ENCODE assay signal across 8 cellular contexts in the genomic region with DNA sequence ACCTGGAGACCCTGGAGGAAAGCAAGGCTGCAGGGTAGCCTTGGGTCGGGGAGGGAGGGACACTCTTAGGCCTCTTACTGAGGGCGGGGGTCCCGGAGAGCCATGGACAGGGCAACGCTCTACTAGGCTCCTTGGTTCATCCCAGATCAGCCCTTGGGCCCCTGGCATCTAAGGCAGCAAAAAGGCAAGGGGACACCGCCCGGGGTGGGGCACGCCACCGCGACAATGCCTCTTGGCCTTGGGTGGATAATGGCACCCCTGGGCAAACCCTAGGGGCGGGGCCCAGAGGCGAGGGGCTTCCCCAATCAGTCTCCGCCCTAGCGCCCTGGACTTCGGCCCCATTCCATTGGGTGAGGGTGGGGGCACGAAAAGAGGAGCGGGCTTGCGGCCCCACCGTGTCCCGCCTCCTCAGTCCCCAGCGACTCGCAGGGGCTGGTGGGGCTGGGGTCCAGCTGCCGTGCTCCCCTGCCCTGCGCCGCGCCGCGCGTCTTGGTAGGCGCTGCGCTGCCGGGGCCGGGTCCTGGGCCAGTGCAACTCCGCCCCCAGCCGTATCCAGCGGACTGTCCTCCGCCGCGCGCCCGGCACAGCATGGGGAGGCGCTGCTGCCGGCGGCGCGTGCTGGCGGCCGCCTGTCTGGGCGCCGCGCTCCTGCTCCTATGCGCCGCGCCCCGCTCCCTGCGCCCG. TPM values are rescaled to one million over a fixed set of nuclear protein-coding genes. Genes with fewer than 3 reads are reported as not detected.
DNase-seq lines count a peak whose midpoint lies in the region; ATAC-seq lines count a peak whose summit lies in the region.

A gene with protein sequence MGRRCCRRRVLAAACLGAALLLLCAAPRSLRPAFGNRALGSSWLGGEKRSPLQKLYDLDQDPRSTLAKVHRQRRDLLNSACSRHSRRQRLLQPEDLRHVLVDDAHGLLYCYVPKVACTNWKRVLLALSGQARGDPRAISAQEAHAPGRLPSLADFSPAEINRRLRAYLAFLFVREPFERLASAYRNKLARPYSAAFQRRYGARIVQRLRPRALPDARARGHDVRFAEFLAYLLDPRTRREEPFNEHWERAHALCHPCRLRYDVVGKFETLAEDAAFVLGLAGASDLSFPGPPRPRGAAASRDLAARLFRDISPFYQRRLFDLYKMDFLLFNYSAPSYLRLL (plus strand): TSS at position 411 of the 684 bp plus-strand sequence. CDS start 178 bp downstream, at position 589.

- intact Hi-C loops in sciatic nerve (cut with DNase I), result loop anchor here (5.0 kb wide), 1 partner anchor 933 kb away; no protein-coding TSS in a partner anchor

- peaks cover 16% of the 10 kb centered on the region for H3K27me3 Mint-ChIP-seq in activated T-cell treated with anti-CD3 and anti-CD28 coated beads, Interleukin-2, amount 50 U/mL, for 72 hours (ENCODE audit: low read depth)
- H3K27me3 Mint-ChIP-seq in T-helper 2 cell treated with Interferon-gamma antibody and Interleukin-4, amounts not matched to agents 5 μg/mL and 100 μg/mL, for 36 hours (ENCODE audit: low read depth), result peaks cover 22% of the 10 kb centered on the region

- DNase-seq in AML-193 (lab: John Stamatoyannopoulos, UW) (peak; percentile 52 to 64), HuH-7.5 (ENCODE audit: low spot score) (peak; percentile 86), hepatic stellate cell (ENCODE audit: low spot score) (peak; percentile 43), sciatic nerve (ENCODE audit: low spot score) (no peak), GF-D8 (lab: John Stamatoyannopoulos, UW) (no peak)
- DNase-seq in activated T-cell treated with anti-CD3 and anti-CD28 coated beads, Interleukin-2, amount 50 U/mL, for 72 hours, result peak; percentile 11 to 19
- DNase-seq in T-helper 2 cell treated with Interferon-gamma antibody and Interleukin-4, amounts not matched to agents 5 μg/mL and 100 μg/mL, for 36 hours (ENCODE audit: low spot score), result no peak

- H3K9me3 Mint-ChIP-seq in activated T-cell treated with anti-CD3 and anti-CD28 coated beads, Interleukin-2, amount 50 U/mL, for 72 hours, result no peaks in the 10 kb centered on the region
- no peaks in the 10 kb centered on the region for H3K9me3 Mint-ChIP-seq in T-helper 2 cell treated with Interferon-gamma antibody and Interleukin-4, amounts not matched to agents 5 μg/mL and 100 μg/mL, for 36 hours

- no peaks in the 10 kb centered on the region for H3K4me1 Mint-ChIP-seq in activated T-cell treated with anti-CD3 and anti-CD28 coated beads, Interleukin-2, amount 50 U/mL, for 72 hours (ENCODE audit: low read depth)
- H3K4me1 Mint-ChIP-seq in T-helper 2 cell treated with Interferon-gamma antibody and Interleukin-4, amounts not matched to agents 5 μg/mL and 100 μg/mL, for 36 hours (ENCODE audit: low read depth), result no peaks in the 10 kb centered on the region

- H3K27ac Mint-ChIP-seq in activated T-cell treated with anti-CD3 and anti-CD28 coated beads, Interleukin-2, amount 50 U/mL, for 72 hours, result no peak within 1 kb of the TSS
- H3K27ac Mint-ChIP-seq in T-helper 2 cell treated with Interferon-gamma antibody and Interleukin-4, amounts not matched to agents 5 μg/mL and 100 μg/mL, for 36 hours, result no peak within 1 kb of the TSS

- peak within 1 kb of the TSS; percentile 45 to 67 for H3K4me3 Mint-ChIP-seq in activated T-cell treated with anti-CD3 and anti-CD28 coated beads, Interleukin-2, amount 50 U/mL, for 72 hours
- H3K4me3 Mint-ChIP-seq in T-helper 2 cell treated with Interferon-gamma antibody and Interleukin-4, amounts not matched to agents 5 μg/mL and 100 μg/mL, for 36 hours, result no peak within 1 kb of the TSS

- no peaks in the 10 kb centered on the region for H3K36me3 Mint-ChIP-seq in activated T-cell treated with anti-CD3 and anti-CD28 coated beads, Interleukin-2, amount 50 U/mL, for 72 hours (ENCODE audit: insufficient read depth in 2 of 2)
- H3K36me3 Mint-ChIP-seq in T-helper 2 cell treated with Interferon-gamma antibody and Interleukin-4, amounts not matched to agents 5 μg/mL and 100 μg/mL, for 36 hours (ENCODE audit: low read depth), result no peaks in the 10 kb centered on the region

- ATAC-seq in activated T-cell treated with anti-CD3 and anti-CD28 coated beads, Interleukin-2, amount 50 U/mL, for 72 hours (replicated peaks in 1 of 2), result peak; percentile 54 to 68
- ATAC-seq in sciatic nerve (peak; percentile 54), GM21737 (IDR thresholded peaks at IDR 0.05; ENCODE audit: unreplicated experiment) (no peak)

RNA-seq across cellular contexts. Expression of the gene that starts here (rescaled TPM):
- total RNA-seq in activated T-cell treated with anti-CD3 and anti-CD28 coated beads, Interleukin-2, amount 50 U/mL, for 72 hours, result not detected
- total RNA-seq in sciatic nerve, result 0.89 TPM

Comparison
In these comparisons a context has a peak if more than half of its experiments do, and no peak if none do; other contexts are left out.
1. Peak in DNase-seq and ATAC-seq in activated T-cell treated with anti-CD3 and anti-CD28 coated beads, Interleukin-2, amount 50 U/mL, for 72 hours; RNA of the gene not detected or under 1 TPM.
2. Peak in ATAC-seq in sciatic nerve; RNA of the gene not detected or under 1 TPM.
3. DNase-seq: peak in AML-193 (2 of 2), HuH-7.5 (single experiment) and hepatic stellate cell (single experiment); none in sciatic nerve (single experiment), T-helper 2 cell treated with Interferon-gamma antibody and Interleukin-4, amounts not matched to agents 5 μg/mL and 100 μg/mL, for 36 hours (single experiment) and GF-D8 (single experiment).